33 cellular contexts compared by ENCODE assay signal in the genomic region with DNA sequence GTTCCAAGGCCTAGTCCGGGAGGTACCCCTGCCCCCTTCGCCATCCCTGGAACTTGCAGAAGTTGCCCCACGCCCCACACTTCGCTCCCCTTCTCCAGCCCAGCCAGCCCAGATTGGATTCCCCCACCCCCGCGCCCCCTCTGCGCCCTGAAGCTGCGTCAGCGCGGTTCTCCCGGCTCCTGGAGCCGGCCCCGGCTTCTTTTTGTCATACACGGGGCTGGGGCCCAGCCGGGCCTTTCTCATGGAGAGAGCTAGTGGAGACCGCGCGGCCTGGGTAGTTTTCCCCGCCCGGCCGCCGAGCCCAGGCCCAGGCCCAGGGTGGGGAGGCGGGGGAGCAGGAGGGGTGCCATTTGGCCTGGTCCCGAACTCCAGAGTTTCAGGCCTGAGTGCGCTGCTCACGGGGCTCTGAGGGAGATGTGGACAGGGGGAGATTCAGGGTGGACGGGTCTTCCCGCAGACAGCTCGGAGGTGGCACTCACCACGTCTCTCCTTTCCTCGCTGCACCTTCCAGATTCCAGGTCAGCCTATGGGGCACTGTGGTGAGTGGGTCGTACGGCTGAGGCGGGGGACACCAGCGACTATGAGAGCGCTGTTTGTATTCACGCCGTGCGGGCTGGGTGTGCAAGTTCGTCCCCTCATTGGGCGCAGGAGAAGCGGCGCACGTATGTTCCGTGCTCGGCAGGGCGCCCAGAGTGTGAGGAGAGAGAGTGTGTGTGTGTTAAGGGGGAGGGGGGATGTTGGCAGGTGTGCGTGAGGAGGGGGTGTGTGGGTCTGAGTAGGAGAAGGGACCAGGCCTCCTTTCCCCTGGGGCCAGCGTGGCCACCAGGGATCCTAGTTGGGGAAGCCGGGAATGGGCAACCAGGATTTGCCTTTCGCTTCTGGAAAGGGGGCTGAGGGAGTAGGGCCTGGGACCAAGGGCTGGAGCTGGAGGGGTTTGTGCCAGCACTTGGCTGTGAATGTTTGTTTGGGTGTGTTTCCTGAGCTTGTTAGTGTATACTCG. TPM values are rescaled to one million over a fixed set of nuclear protein-coding genes. Genes with fewer than 3 reads are reported as not detected.
DNase-seq lines count a peak whose midpoint lies in the region; ATAC-seq and TF ChIP-seq lines count a peak whose summit lies in the region.
"Had no signal": no experiment of that assay in that cellular context is flagged by ENCODE, and none has a peak within 500 bp of the region (broad histone marks: within the 10 kb centered on the region; RNA-seq: fewer than 3 reads in every experiment).

No MANE protein-coding gene starts in this region.

- H3K27me3 ChIP-seq in HUES48 (ENCODE audit: control insufficient read depth, insufficient read depth, low read length) (peaks cover 97% of the 10 kb centered on the region), endodermal cell (ENCODE audit: control insufficient read depth, insufficient read depth, low read length, poor library complexity, severe bottlenecking) (peaks cover 98% of the 10 kb centered on the region), neural cell (ENCODE audit: insufficient read depth, low read depth, low read length) (peaks cover 97% of the 10 kb centered on the region)

- H3K4me1 ChIP-seq in ES-I3 (ENCODE audit: insufficient read depth, low read length) = peaks cover 20% of the 10 kb centered on the region
- peaks cover 54% of the 10 kb centered on the region for H3K4me1 ChIP-seq in HUES48 (ENCODE audit: control insufficient read depth, insufficient read depth, low read length)
- H3K4me1 ChIP-seq in endodermal cell (ENCODE audit: control insufficient read depth, insufficient read depth, low read length) = peaks cover 14% of the 10 kb centered on the region
- H3K4me1 ChIP-seq: BLaER1 had no signal

- no peak for ATAC-seq in GM18867 (IDR thresholded peaks at IDR 0.05; ENCODE audit: unreplicated experiment)
- no peak for ATAC-seq in HG03439 (IDR thresholded peaks at IDR 0.05; ENCODE audit: unreplicated experiment)
- ATAC-seq: activated CD4-positive, CD25-positive, alpha-beta regulatory T cell treated with anti-CD3 and anti-CD28 coated beads, Interleukin-2, amount 50 U/mL, for 24 hours; activated CD8-positive, alpha-beta T cell treated with anti-CD3 and anti-CD28 coated beads for 36 hours; gastroesophageal sphincter; lower lobe of right lung; natural killer cell had no signal

- H3K9me3 Mint-ChIP-seq in endodermal cell = no peaks in the 10 kb centered on the region
- H3K9me3 Mint-ChIP-seq: activated CD8-positive, alpha-beta T cell treated with anti-CD3 and anti-CD28 coated beads for 36 hours; activated naive CD8-positive, alpha-beta T cell treated with anti-CD3 and anti-CD28 coated beads for 36 hours; natural killer cell had no signal

- WGBS in endodermal cell (ENCODE audit: insufficient coverage in 1 of 2, insufficient read length in 1 of 2), 2 experiments = 3% methylated on average over 12 to 52 of the region's 52 CpGs

- H3K36me3 ChIP-seq in ES-I3 (ENCODE audit: insufficient read depth, low read length) (no peaks in the 10 kb centered on the region), HUES48 (ENCODE audit: control insufficient read depth, insufficient read depth, low read length) (no peaks in the 10 kb centered on the region), endodermal cell (ENCODE audit: control insufficient read depth, insufficient read depth, low read length) (no peaks in the 10 kb centered on the region), neural cell (ENCODE audit: insufficient read depth, low read length) (no peaks in the 10 kb centered on the region)
- H3K36me3 ChIP-seq: BLaER1, gastroesophageal sphincter, lower lobe of right lung, transverse colon had no signal

- no peaks in the 10 kb centered on the region for H3K36me3 Mint-ChIP-seq in endodermal cell (ENCODE audit: low read depth)
- H3K36me3 Mint-ChIP-seq: activated naive CD8-positive, alpha-beta T cell treated with anti-CD3 and anti-CD28 coated beads for 36 hours; natural killer cell had no signal

- H4K20me1 ChIP-seq in neural cell (ENCODE audit: insufficient read depth) = no peaks in the 10 kb centered on the region

- H3K9me2 ChIP-seq in neural cell (ENCODE audit: insufficient read depth, low read length) = no peaks in the 10 kb centered on the region

- no peak for TF ChIP-seq RAD21 in neural cell (conservative IDR thresholded peaks at IDR 0.05)

- H3K79me2 ChIP-seq in neural cell (replicated peaks; ENCODE audit: insufficient read depth, low read length) = no peaks in the 10 kb centered on the region
- H3K79me2 ChIP-seq: parathyroid adenoma had no signal

- no peak overlapping the region for H2AFZ ChIP-seq in neural cell (ENCODE audit: low read depth, low read length)
- H2AFZ ChIP-seq: parathyroid adenoma had no signal

- H3K9me3 ChIP-seq in ES-I3 (ENCODE audit: control insufficient read depth, insufficient read depth, low read length) = no peaks in the 10 kb centered on the region
- no peaks in the 10 kb centered on the region for H3K9me3 ChIP-seq in HUES48 (ENCODE audit: control insufficient read depth, insufficient read depth, low read length)
- no peaks in the 10 kb centered on the region for H3K9me3 ChIP-seq in endodermal cell (ENCODE audit: control insufficient read depth, low read length)
- H3K9me3 ChIP-seq in neural cell (ENCODE audit: low read length) = peaks cover 10% of the 10 kb centered on the region
- H3K9me3 ChIP-seq: gastroesophageal sphincter, lower lobe of right lung, transverse colon had no signal

- H3K9ac ChIP-seq in ES-I3 (ENCODE audit: low read depth, low read length) (peak overlapping the region; percentile 7; the same call in 1 of the 2 replicates), HUES48 (ENCODE audit: low read depth, low read length) (peak overlapping the region; percentile 17; the same call in 1 of the 2 replicates), endodermal cell (ENCODE audit: extremely low read depth, low read length, poor library complexity, severe bottlenecking) (no peak overlapping the region), neural cell (ENCODE audit: low read length) (peak overlapping the region; percentile 50)
- H3K9ac ChIP-seq: BLaER1, parathyroid adenoma had no signal

- H3K4me1 Mint-ChIP-seq in endodermal cell = peaks cover 27% of the 10 kb centered on the region

- TF ChIP-seq EP300 in neural cell (conservative IDR thresholded peaks at IDR 0.05; ENCODE audit: poor library complexity, severe bottlenecking) = no peak

- TF ChIP-seq CTCF in endodermal cell (conservative IDR thresholded peaks at IDR 0.05) (no peak), neural cell (IDR thresholded peaks at IDR 0.05; ENCODE audit: poor library complexity, severe bottlenecking) (no peak)

- no peak overlapping the region for H3K4me2 ChIP-seq in neural cell (ENCODE audit: low read length)
- H3K4me2 ChIP-seq: BLaER1 had no signal

- H3F3A ChIP-seq in neural cell (ENCODE audit: insufficient read depth, low read length, poor library complexity, severe bottlenecking) = no peaks in the 10 kb centered on the region

- DNase-seq in endodermal cell (peak; percentile 84), NCI-H2081 (lab: John Stamatoyannopoulos, UW) (no peak), AG20443 (ENCODE audit: low spot score) (no peak)
- DNase-seq: ACHN; activated CD8-positive, alpha-beta T cell treated with anti-CD3 and anti-CD28 coated beads for 36 hours; activated naive CD8-positive, alpha-beta T cell treated with anti-CD3 and anti-CD28 coated beads for 36 hours; aorta; cortex of kidney; GF-D8; hippocampal formation; kidney glomerular epithelial cell; lower lobe of right lung; natural killer cell; NCI-H1694 treated with DMSO at 0.1 percent for 48 hours; NK-92 treated with Interleukin-12 subunit alpha and Interleukin-12 subunit beta, amount 100 ng/mL, for 24 hours; Right ventricle myocardium superior; stimulated activated CD4-positive, alpha-beta T cell treated with anti-CD3 and anti-CD28 coated beads, Interleukin-2, amount 100 ng/mL, for 24 hours; SW 1271; transverse colon had no signal

- peak overlapping the region; percentile 28 for H3K4me3 Mint-ChIP-seq in endodermal cell
- H3K4me3 Mint-ChIP-seq: activated CD8-positive, alpha-beta T cell treated with anti-CD3 and anti-CD28 coated beads for 36 hours; activated naive CD8-positive, alpha-beta T cell treated with anti-CD3 and anti-CD28 coated beads for 36 hours; natural killer cell had no signal

- no peak overlapping the region for H3K27ac Mint-ChIP-seq in endodermal cell
- H3K27ac Mint-ChIP-seq: activated CD8-positive, alpha-beta T cell treated with anti-CD3 and anti-CD28 coated beads for 36 hours; activated naive CD8-positive, alpha-beta T cell treated with anti-CD3 and anti-CD28 coated beads for 36 hours; natural killer cell had no signal

- peak overlapping the region; percentile 64 for H3K4me3 ChIP-seq in HUES48 (ENCODE audit: low read depth, low read length)
- H3K4me3 ChIP-seq in endodermal cell (ENCODE audit: low read length) = no peak overlapping the region
- peak overlapping the region; percentile 68 for H3K4me3 ChIP-seq in neural cell (ENCODE audit: low read length)
- H3K4me3 ChIP-seq: BLaER1, gastroesophageal sphincter, lower lobe of right lung, transverse colon had no signal

- H3K27me3 Mint-ChIP-seq in endodermal cell (ENCODE audit: insufficient read depth) = peaks cover 98% of the 10 kb centered on the region

- no peak overlapping the region for H3K27ac ChIP-seq in HUES48 (ENCODE audit: low read depth, low read length)
- H3K27ac ChIP-seq in endodermal cell (ENCODE audit: low read depth, low read length) = no peak overlapping the region
- peak overlapping the region; percentile 34 for H3K27ac ChIP-seq in neural cell (ENCODE audit: low read length)
- H3K27ac ChIP-seq: BLaER1, gastroesophageal sphincter, HL-60, lower lobe of right lung, parathyroid adenoma, transverse colon had no signal

TF ChIP-seq in neural cell, 6 proteins besides CTCF, POLR2A, EP300 and RAD21 (continues in another document):
- TF ChIP-seq SMC3 (conservative IDR thresholded peaks at IDR 0.05; ENCODE audit: poor library complexity) (no peak), MXI1 (conservative IDR thresholded peaks at IDR 0.05; ENCODE audit: poor library complexity, severe bottlenecking) (no peak), EZH2 (IDR thresholded peaks at IDR 0.05; ENCODE audit: borderline replicate concordance, insufficient read depth, low read length, poor library complexity, severe bottlenecking) (peak; percentile 46)

RNA-seq across cellular contexts. Expression of gene LHX5, which starts 0.8 kb away (rescaled TPM):
- under 1 TPM in 1 of 2 donors, not detected in 1; 0.18 TPM for total RNA-seq in endodermal cell
- 8.2 TPM for polyA plus RNA-seq in endodermal cell (2013, experiment 1 of 2)
- 7.5 TPM for polyA plus RNA-seq in endodermal cell (2013, experiment 2 of 2)
- polyA plus RNA-seq in neural cell = 2.0 and 3.8 TPM in 2 replicates
- 4.1 and 5.6 TPM in 2 replicates for polyA minus RNA-seq in neural cell
- total RNA-seq: activated CD8-positive, alpha-beta T cell treated with anti-CD3 and anti-CD28 coated beads for 36 hours; activated naive CD8-positive, alpha-beta T cell treated with anti-CD3 and anti-CD28 coated beads for 36 hours; aorta; cardiac septum; fibroblast of lung; gastroesophageal sphincter; LHCN-M2; lower lobe of right lung; natural killer cell; right cardiac atrium; Right ventricle myocardium superior; transverse colon had no signal
- polyA plus RNA-seq: aorta, fibroblast of lung, right cardiac atrium had no signal

RNA-seq across cellular contexts. Expression of gene SDSL, which starts 50.3 kb away (rescaled TPM):
- 1 to 10 TPM; 2.4 to 5.7 TPM for total RNA-seq in endodermal cell
- polyA plus RNA-seq in endodermal cell (2013, experiment 1 of 2) = 3.9 TPM
- 6.6 TPM for polyA plus RNA-seq in endodermal cell (2013, experiment 2 of 2)
- polyA plus RNA-seq in neural cell = 0.54 and 2.7 TPM in 2 replicates
- polyA minus RNA-seq in neural cell = 0.49 TPM in 1 of 2 replicates, not detected in the other
- total RNA-seq: activated CD8-positive, alpha-beta T cell treated with anti-CD3 and anti-CD28 coated beads for 36 hours had no signal
